ENCODE assay signal across 24 cellular contexts in the genomic region with DNA sequence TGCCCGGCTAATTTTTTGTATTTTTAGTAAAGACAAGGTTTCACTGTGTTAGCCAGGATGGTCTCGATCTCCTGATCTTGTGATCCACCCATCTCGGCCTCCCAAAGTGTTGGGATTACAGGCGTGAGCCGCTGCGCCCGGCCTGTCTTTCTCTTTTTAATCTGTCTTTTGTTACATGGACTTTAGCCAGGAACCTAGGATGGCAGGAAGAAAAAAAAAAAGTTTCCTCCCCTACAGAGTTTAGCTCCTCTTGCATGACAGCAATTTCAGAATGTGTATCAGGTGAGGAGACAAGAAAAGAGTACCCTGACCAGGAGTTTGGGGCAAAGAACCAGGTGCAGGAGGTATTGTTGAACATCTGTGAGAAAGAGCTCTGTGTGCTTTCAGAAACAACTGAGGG. TPM values are rescaled to one million over a fixed set of nuclear protein-coding genes. Genes with fewer than 3 reads are reported as not detected.
DNase-seq lines count a peak whose midpoint lies in the region; ATAC-seq and TF ChIP-seq lines count a peak whose summit lies in the region.
"Had no signal": no experiment of that assay in that cellular context is flagged by ENCODE, and none has a peak within 500 bp of the region (broad histone marks: within the 10 kb centered on the region; RNA-seq: fewer than 3 reads in every experiment).

No MANE protein-coding gene starts in this region.

- no peak overlapping the region for H3K23ac ChIP-seq in neuronal stem cell (ENCODE audit: low read depth, low read length, poor library complexity)

- no peaks in the 10 kb centered on the region for H3K9me2 ChIP-seq in GM23338 (ENCODE audit: insufficient read depth)
- no peaks in the 10 kb centered on the region for H3K9me2 ChIP-seq in OCI-LY1 (ENCODE audit: low read depth, low read length)

- H3K27me3 ChIP-seq in GM23338 (ENCODE audit: insufficient read depth) = no peaks in the 10 kb centered on the region
- no peaks in the 10 kb centered on the region for H3K27me3 ChIP-seq in OCI-LY1 (ENCODE audit: insufficient read depth, low read length)
- H3K27me3 ChIP-seq in iPS DF 6.9 (ENCODE audit: control insufficient read depth, insufficient read depth, low read length) = no peaks in the 10 kb centered on the region
- no peaks in the 10 kb centered on the region for H3K27me3 ChIP-seq in neuronal stem cell (ENCODE audit: control insufficient read depth in 3 of 3, insufficient read depth in 3 of 3, low read depth in 1 of 3, low read length in 3 of 3)
- no peaks in the 10 kb centered on the region for H3K27me3 ChIP-seq in SJCRH30
- H3K27me3 ChIP-seq: colonic mucosa, pancreas had no signal

- H3K36me3 ChIP-seq in GM23338 (ENCODE audit: insufficient read depth) = no peaks in the 10 kb centered on the region
- no peaks in the 10 kb centered on the region for H3K36me3 ChIP-seq in OCI-LY1 (ENCODE audit: insufficient read depth, low read length)
- no peaks in the 10 kb centered on the region for H3K36me3 ChIP-seq in iPS DF 6.9 (ENCODE audit: control insufficient read depth, insufficient read depth, low read length)
- no peaks in the 10 kb centered on the region for H3K36me3 ChIP-seq in neuronal stem cell (replicated peaks in 1 of 2; ENCODE audit: control insufficient read depth in 2 of 2, insufficient read depth in 2 of 2, low read length in 2 of 2)
- H3K36me3 ChIP-seq in SJCRH30 = no peaks in the 10 kb centered on the region
- H3K36me3 ChIP-seq: colonic mucosa, pancreas had no signal

- no peak overlapping the region for H2AFZ ChIP-seq in GM23338
- H2AFZ ChIP-seq in OCI-LY1 (ENCODE audit: low read length) = no peak overlapping the region
- peak overlapping the region; percentile 78 for H2AFZ ChIP-seq in neuronal stem cell (ENCODE audit: low read length)

- ATAC-seq in GM23338 (peak; percentile 76), HG02840 (IDR thresholded peaks at IDR 0.05; ENCODE audit: low FRiP score, unreplicated experiment) (no peak)
- ATAC-seq: activated T-cell treated with anti-CD3 and anti-CD28 coated beads, Interleukin-2, amount 50 U/mL, for 4 hours; esophagus mucosa; HCT116; left colon; pancreas had no signal

- no peak overlapping the region for H3K4me3 ChIP-seq in GM23338
- H3K4me3 ChIP-seq in OCI-LY1 (ENCODE audit: low read depth, low read length, poor library complexity, severe bottlenecking) = no peak overlapping the region
- no peak overlapping the region for H3K4me3 ChIP-seq in iPS DF 6.9 (ENCODE audit: low read length)
- no peak overlapping the region for H3K4me3 ChIP-seq in neuronal stem cell (ENCODE audit: low read length in 2 of 2)
- no peak overlapping the region for H3K4me3 ChIP-seq in SJCRH30
- H3K4me3 ChIP-seq: colonic mucosa, pancreas, SK-N-MC had no signal

- no peaks in the 10 kb centered on the region for H3K79me1 ChIP-seq in neuronal stem cell (ENCODE audit: low read depth, low read length)

- no peak overlapping the region for H2BK15ac ChIP-seq in neuronal stem cell (ENCODE audit: low read length)

- no CpG with 5 or more reads among the region's 7 CpGs for WGBS in iPS DF 6.9 (ENCODE audit: insufficient coverage, insufficient read length)
- WGBS in neuronal stem cell (ENCODE audit: extremely low coverage in 2 of 2, insufficient read length in 2 of 2, insufficient replicate concordance in 1 of 2), 2 donors = no CpG with 5 or more reads among the region's 7 CpGs

- no peak overlapping the region for H4K8ac ChIP-seq in neuronal stem cell (ENCODE audit: low read depth, low read length)

- H3K79me2 ChIP-seq in GM23338 (replicated peaks; ENCODE audit: insufficient read depth) (no peaks in the 10 kb centered on the region), OCI-LY1 (ENCODE audit: insufficient read depth, low read length) (no peaks in the 10 kb centered on the region)

- peak overlapping the region; percentile 96 for H3K27ac ChIP-seq in GM23338 (ENCODE audit: low read depth)
- peak overlapping the region; percentile 49 for H3K27ac ChIP-seq in OCI-LY1 (ENCODE audit: low read depth, low read length, poor library complexity, severe bottlenecking)
- H3K27ac ChIP-seq in iPS DF 6.9 (ENCODE audit: low read length) = no peak overlapping the region
- H3K27ac ChIP-seq in neuronal stem cell (replicated peaks; ENCODE audit: low read length) = peak overlapping the region; percentile 59
- H3K27ac ChIP-seq in SJCRH30 = no peak overlapping the region
- H3K27ac ChIP-seq: colonic mucosa, pancreas, SK-N-MC had no signal

- no peak overlapping the region for H3K18ac ChIP-seq in neuronal stem cell (ENCODE audit: low read length)

- H4K20me1 ChIP-seq in GM23338 (replicated peaks; ENCODE audit: insufficient read depth) (no peaks in the 10 kb centered on the region), OCI-LY1 (ENCODE audit: insufficient read depth, low read length) (no peaks in the 10 kb centered on the region)

- DNase-seq in GM23338 (ENCODE audit: low spot score) (peak; percentile 52), iPS DF 6.9 (ENCODE audit: low read depth, low spot score) (peak; percentile 31), neuronal stem cell (ENCODE audit: low spot score) (peak; percentile 27), SJCRH30 (no peak), NCI-H1092 treated with DMSO at 0.1 percent for 48 hours (lab: John Stamatoyannopoulos, UW) (no peak)
- DNase-seq: activated B cell treated with CpG ODN at 0.5 μM for 24 hours; activated CD4-positive, alpha-beta T cell treated with anti-CD3 and anti-CD28 coated beads, Interleukin-2, amount 50 U/mL, for 1 hour; activated T-cell treated with anti-CD3 and anti-CD28 coated beads, Interleukin-2, amount 50 U/mL, for 4 hours; CD8-positive, alpha-beta memory T cell; colonic mucosa; DMS153; left colon; NCI-H1694 treated with DMSO at 0.1 percent for 48 hours; NCI-H446 treated with DMSO at 0.1 percent for 48 hours; pancreas; small intestine; stimulated activated naive CD4-positive, alpha-beta T cell had no signal

- no peak overlapping the region for H2BK120ac ChIP-seq in neuronal stem cell (ENCODE audit: low read depth, low read length)

- H3K4me1 ChIP-seq in GM23338 (ENCODE audit: insufficient read depth) (peaks cover 44% of the 10 kb centered on the region), OCI-LY1 (ENCODE audit: insufficient read depth, low read length, severe bottlenecking) (peaks cover 31% of the 10 kb centered on the region), iPS DF 6.9 (ENCODE audit: control insufficient read depth, insufficient read depth, low read length) (peaks cover 6% of the 10 kb centered on the region; the same call in 1 of the 2 replicates), neuronal stem cell (ENCODE audit: control insufficient read depth in 2 of 2, insufficient read depth in 1 of 2, low read depth in 1 of 2, low read length in 2 of 2) (peaks cover 5 to 9% of the 10 kb centered on the region in 2 donors), SJCRH30 (no peaks in the 10 kb centered on the region)
- H3K4me1 ChIP-seq: colonic mucosa had no signal

- H3F3A ChIP-seq in GM23338 (replicated peaks; ENCODE audit: low read depth) (no peaks in the 10 kb centered on the region), OCI-LY1 (ENCODE audit: insufficient read depth, low read length) (no peaks in the 10 kb centered on the region)

- H3K4me3 Mint-ChIP-seq in GM23338 = peak overlapping the region; percentile 22; the same call in 1 of the 3 replicates
- H3K4me3 Mint-ChIP-seq: activated B cell treated with CpG ODN at 0.5 μM for 24 hours; activated T-cell treated with anti-CD3 and anti-CD28 coated beads, Interleukin-2, amount 50 U/mL, for 4 hours; CD8-positive, alpha-beta memory T cell; IgD-negative memory B cell; nephron had no signal

- peaks cover 8% of the 10 kb centered on the region; the same call in 2 of the 3 replicates for H3K9me3 Mint-ChIP-seq in GM23338
- H3K9me3 Mint-ChIP-seq: activated B cell treated with CpG ODN at 0.5 μM for 24 hours; activated T-cell treated with anti-CD3 and anti-CD28 coated beads, Interleukin-2, amount 50 U/mL, for 4 hours; IgD-negative memory B cell had no signal

- peak overlapping the region; percentile 18; the same call in 1 of the 2 replicates for H3K4me2 ChIP-seq in GM23338
- no peak overlapping the region for H3K4me2 ChIP-seq in OCI-LY1 (ENCODE audit: low read length)
- H3K4me2 ChIP-seq in neuronal stem cell (ENCODE audit: insufficient read depth, low read length, poor library complexity, severe bottlenecking) = no peak overlapping the region

- no peak overlapping the region for H3K9ac ChIP-seq in OCI-LY1 (ENCODE audit: low read length)
- H3K9ac ChIP-seq in neuronal stem cell (ENCODE audit: low read depth, low read length, poor library complexity) = no peak overlapping the region

- peak overlapping the region; percentile 97 for H3K27ac Mint-ChIP-seq in GM23338
- H3K27ac Mint-ChIP-seq: activated B cell treated with CpG ODN at 0.5 μM for 24 hours had no signal

- no peak overlapping the region for H2BK12ac ChIP-seq in neuronal stem cell (ENCODE audit: low read length)

- no peak for TF ChIP-seq CTCF in GM23338 (conservative IDR thresholded peaks at IDR 0.05; ENCODE audit: low read depth in 2 of 2)
- no peak for TF ChIP-seq CTCF in OCI-LY1 (IDR thresholded peaks at IDR 0.05; ENCODE audit: low read length)

- no peak overlapping the region for H3K14ac ChIP-seq in neuronal stem cell (ENCODE audit: low read length)

- no peak overlapping the region for H4K91ac ChIP-seq in neuronal stem cell (ENCODE audit: low read depth, low read length, poor library complexity)

- no peak overlapping the region for H2AK5ac ChIP-seq in neuronal stem cell (ENCODE audit: low read depth, low read length)

- H3K4ac ChIP-seq in neuronal stem cell (ENCODE audit: low read length) = no peak overlapping the region

- no peaks in the 10 kb centered on the region for H3K9me3 ChIP-seq in OCI-LY1 (ENCODE audit: low read length)
- H3K9me3 ChIP-seq in iPS DF 6.9 (ENCODE audit: control insufficient read depth, insufficient read depth, low read length) = no peaks in the 10 kb centered on the region
- H3K9me3 ChIP-seq in neuronal stem cell (replicated peaks in 1 of 2; ENCODE audit: control insufficient read depth in 2 of 2, insufficient read depth in 1 of 2, low read depth in 1 of 2, low read length in 2 of 2) = no peaks in the 10 kb centered on the region
- H3K9me3 ChIP-seq in SJCRH30 (replicated peaks) = no peaks in the 10 kb centered on the region
- H3K9me3 ChIP-seq: colonic mucosa, pancreas had no signal

- peaks cover 3% of the 10 kb centered on the region; the same call in 2 of the 3 replicates for H3K36me3 Mint-ChIP-seq in GM23338 (ENCODE audit: low read depth)

- no peak overlapping the region for H2BK5ac ChIP-seq in neuronal stem cell (ENCODE audit: low read length)

- H3K4me1 Mint-ChIP-seq in GM23338 = peaks cover 54% of the 10 kb centered on the region

- H3K27me3 Mint-ChIP-seq in GM23338 (ENCODE audit: insufficient read depth, low read depth, poor library complexity) = peaks cover 2% of the 10 kb centered on the region
- H3K27me3 Mint-ChIP-seq: activated B cell treated with CpG ODN at 0.5 μM for 24 hours, IgD-negative memory B cell had no signal

TF ChIP-seq in GM23338, 12 proteins besides CTCF, POLR2A, EP300 and RAD21 (continues in another document):
- no peak for TF ChIP-seq EZH2phosphoT487 (IDR thresholded peaks at IDR 0.05; ENCODE audit: unreplicated experiment)

RNA-seq across cellular contexts. Expression of a gene that starts 21.4 kb away (rescaled TPM):
- total RNA-seq in GM23338 (2014; rRNA removed; shearing (Covaris generic)) = 0.23 and 0.28 TPM in 2 replicates
- polyA plus RNA-seq in GM23338 (2016; fragmentation: Nextera tagmentation; extraction: Ambion mirVana) = 0.10 and 0.11 TPM in 2 replicates
- 0.26 TPM for polyA plus RNA-seq in neuronal stem cell (2013, experiment 1 of 2)
- polyA plus RNA-seq in neuronal stem cell (2013, experiment 2 of 2) = 0.30 TPM
- 0.73 and 1.0 TPM in 2 replicates for total RNA-seq in SJCRH30 (2014; rRNA removed; shearing (Covaris generic))

Comparison
In these comparisons a context has a peak if more than half of its experiments do, and no peak if none do; other contexts are left out.
1. DNase-seq: peak in GM23338 (single experiment), iPS DF 6.9 (single experiment) and neuronal stem cell (single experiment); none in SJCRH30 (0 of 2) and NCI-H1092 treated with DMSO at 0.1 percent for 48 hours (single experiment).
2. H3K27ac ChIP-seq: peak in GM23338 (single experiment), OCI-LY1 (single experiment) and neuronal stem cell (single experiment); none in iPS DF 6.9 (single experiment) and SJCRH30 (single experiment).